In the genomic region with DNA sequence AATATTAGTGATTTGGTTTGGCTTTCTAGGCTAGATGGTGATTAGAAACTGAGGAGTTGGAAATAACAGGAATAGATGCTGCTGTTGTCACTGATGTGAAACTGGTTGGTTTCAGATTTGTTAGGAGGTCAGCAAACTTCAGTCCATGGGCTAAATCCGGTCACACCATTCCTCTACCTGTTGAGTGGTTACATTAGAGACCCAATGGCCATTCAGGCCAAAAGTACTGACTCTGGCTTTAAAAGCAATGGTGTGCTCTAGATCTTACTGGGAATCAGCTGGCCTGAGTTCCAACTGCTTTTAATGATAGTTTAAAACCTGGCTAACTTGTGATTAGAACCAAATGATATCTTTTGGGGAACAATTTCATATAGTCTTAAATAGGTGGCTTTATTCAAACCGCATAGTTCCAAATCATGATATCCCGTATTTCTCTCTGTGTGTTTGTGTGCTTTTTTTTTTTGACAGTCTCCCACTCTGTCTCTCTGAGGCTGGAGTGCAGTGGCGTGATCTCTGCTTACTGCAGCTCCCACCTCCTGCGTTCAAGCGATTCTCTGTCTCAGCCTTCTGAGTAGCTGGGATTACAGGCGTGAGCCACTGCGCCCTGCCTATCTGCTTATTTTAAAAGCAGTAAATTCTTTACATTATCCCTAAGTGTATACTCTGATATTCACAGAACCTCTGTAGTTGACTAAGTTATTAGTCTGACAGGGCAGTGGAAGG, we compare ENCODE assay signal across 29 cellular contexts. TPM values are rescaled to one million over a fixed set of nuclear protein-coding genes. Genes with fewer than 3 reads are reported as not detected.
A peak's percentile ranks its signal among the peaks of the same experiment; 100 is the strongest.
DNase-seq lines count a peak whose midpoint lies in the region; ATAC-seq and TF ChIP-seq lines count a peak whose summit lies in the region.
"Had no signal": no experiment of that assay in that cellular context is flagged by ENCODE, and none has a peak within 500 bp of the region (broad histone marks: within the 10 kb centered on the region; RNA-seq: fewer than 3 reads in every experiment).

No MANE protein-coding gene starts in this region.

- H2BK15ac ChIP-seq in H9 (ENCODE audit: low read depth, low read length): no peak overlapping the region

- no peak overlapping the region for H3K18ac ChIP-seq in H9 (ENCODE audit: insufficient read length, low read depth, low read length)

- H4K8ac ChIP-seq in H9 (replicated peaks; ENCODE audit: insufficient read length, low read depth, low read length): no peak overlapping the region

- H3K27me3 ChIP-seq in H9 (ENCODE audit: insufficient read depth, low read length) (no peaks in the 10 kb centered on the region), neutrophil (no peaks in the 10 kb centered on the region)
- H3K27me3 ChIP-seq: BE2C, gastroesophageal sphincter, tibial nerve had no signal

- H3K9me3 ChIP-seq in H9 (ENCODE audit: control insufficient read depth, low read depth, low read length) (no peaks in the 10 kb centered on the region), neutrophil (no peaks in the 10 kb centered on the region)
- H3K9me3 ChIP-seq: A549, BE2C, gastroesophageal sphincter, tibial nerve had no signal

- peaks cover 95% of the 10 kb centered on the region for H3K36me3 Mint-ChIP-seq in activated T-cell treated with anti-CD3 and anti-CD28 coated beads, Interleukin-2, amount 50 U/mL, for 24 hours (ENCODE audit: low read depth)
- H3K36me3 Mint-ChIP-seq in activated T-cell treated with anti-CD3 and anti-CD28 coated beads, Interleukin-2, amount 50 U/mL, for 4 hours (ENCODE audit: insufficient read depth): peaks cover 61% of the 10 kb centered on the region
- H3K36me3 Mint-ChIP-seq in H9 (ENCODE audit: insufficient read depth in 1 of 3, low read depth in 3 of 3): peaks cover 49 to 85% (median 81%) of the 10 kb centered on the region in 3 experiments
- H3K36me3 Mint-ChIP-seq in activated naive CD8-positive, alpha-beta T cell treated with anti-CD3 and anti-CD28 coated beads for 36 hours: peaks cover 53% of the 10 kb centered on the region

- no peak overlapping the region for H3K56ac ChIP-seq in H9 (ENCODE audit: insufficient read length, low read depth, low read length)

- TF ChIP-seq CTCF in H9 (conservative IDR thresholded peaks at IDR 0.05): no peak
- no peak for TF ChIP-seq CTCF in neutrophil (IDR thresholded peaks at IDR 0.05)

- no peak overlapping the region for H2AK5ac ChIP-seq in H9 (ENCODE audit: insufficient read length, low read length)

- no peak overlapping the region for H3K14ac ChIP-seq in H9 (ENCODE audit: insufficient read depth, low read length)

- no peak overlapping the region for H2BK5ac ChIP-seq in H9 (ENCODE audit: insufficient read length, low read length)

- no peak for ATAC-seq in activated T-cell treated with anti-CD3 and anti-CD28 coated beads, Interleukin-2, amount 50 U/mL, for 4 hours
- ATAC-seq: A549, gastroesophageal sphincter, left lobe of liver had no signal

- no peak overlapping the region for H2BK12ac ChIP-seq in H9 (ENCODE audit: insufficient read length, low read depth, low read length)

- no peaks in the 10 kb centered on the region for H3K27me3 Mint-ChIP-seq in activated T-cell treated with anti-CD3 and anti-CD28 coated beads, Interleukin-2, amount 50 U/mL, for 24 hours
- H3K27me3 Mint-ChIP-seq in activated T-cell treated with anti-CD3 and anti-CD28 coated beads, Interleukin-2, amount 50 U/mL, for 4 hours (ENCODE audit: low read depth): no peaks in the 10 kb centered on the region
- H3K27me3 Mint-ChIP-seq in H9 (ENCODE audit: low read depth): no peaks in the 10 kb centered on the region
- H3K27me3 Mint-ChIP-seq in activated naive CD8-positive, alpha-beta T cell treated with anti-CD3 and anti-CD28 coated beads for 36 hours: no peaks in the 10 kb centered on the region
- H3K27me3 Mint-ChIP-seq: central memory CD8-positive, alpha-beta T cell; memory B cell had no signal

- no peak overlapping the region for H4K5ac ChIP-seq in H9 (ENCODE audit: insufficient read length, low read depth, low read length)

- no peaks in the 10 kb centered on the region for H3K23me2 ChIP-seq in H9 (ENCODE audit: insufficient read length, low read depth, low read length, poor library complexity, severe bottlenecking)

- H2AFZ ChIP-seq in H9 (ENCODE audit: low read length): no peak overlapping the region

- no peaks in the 10 kb centered on the region for H4K20me1 ChIP-seq in H9 (ENCODE audit: control insufficient read depth, insufficient read depth, insufficient read length)

- H3K4ac ChIP-seq in H9 (ENCODE audit: low read depth, low read length): no peak overlapping the region

- peak overlapping the region; percentile 72 for H3K27ac Mint-ChIP-seq in activated T-cell treated with anti-CD3 and anti-CD28 coated beads, Interleukin-2, amount 50 U/mL, for 24 hours
- peak overlapping the region in 2 of 3 experiments; percentile 52 to 90; a peak in 3 of 7 replicates for H3K27ac Mint-ChIP-seq in H9
- H3K27ac Mint-ChIP-seq in activated naive CD8-positive, alpha-beta T cell treated with anti-CD3 and anti-CD28 coated beads for 36 hours: peak overlapping the region; percentile 72
- H3K27ac Mint-ChIP-seq: memory B cell had no signal

- no peak overlapping the region for H3K23ac ChIP-seq in H9 (ENCODE audit: insufficient read length, low read depth, low read length)

- peaks cover 74% of the 10 kb centered on the region for H3K36me3 ChIP-seq in neutrophil

- no peak overlapping the region for H3K4me3 ChIP-seq in neutrophil (ENCODE audit: low read depth in 1 of 2, low read length in 1 of 2)
- H3K4me3 ChIP-seq: A549, gastroesophageal sphincter, skin epidermis, tibial nerve had no signal

- peak overlapping the region; percentile 66 for H3K27ac ChIP-seq in H9 (ENCODE audit: insufficient read length, low read depth, low read length)
- peak overlapping the region; percentile 13 for H3K27ac ChIP-seq in neutrophil
- H3K27ac ChIP-seq: A549, gastroesophageal sphincter, skin epidermis, tibial nerve, VCaP had no signal

- DNase-seq in activated T-cell treated with anti-CD3 and anti-CD28 coated beads, Interleukin-2, amount 50 U/mL, for 24 hours: no peak
- DNase-seq in activated T-cell treated with anti-CD3 and anti-CD28 coated beads, Interleukin-2, amount 50 U/mL, for 4 hours: no peak
- DNase-seq in H9 (no peak), GOT3 (lab: John Stamatoyannopoulos, UW) (no peak), HK-2 (ENCODE audit: unreplicated experiment) (no peak), HuH-7 (ENCODE audit: low spot score) (no peak)
- DNase-seq in activated naive CD8-positive, alpha-beta T cell treated with anti-CD3 and anti-CD28 coated beads for 36 hours: no peak
- DNase-seq: activated CD4-positive, alpha-beta T cell treated with anti-CD3 and anti-CD28 coated beads, Interleukin-2, amount 50 U/mL, for 1 hour; activated CD8-positive, alpha-beta memory T cell treated with anti-CD3 and anti-CD28 coated beads, Interleukin-2, amount 50 U/mL, for 4 hours; activated effector memory CD4-positive, alpha-beta T cell treated with Interleukin-2 at 50 U/mL for 16 hours; BE2C; dermis blood vessel endothelial cell; GDM1; hippocampal formation; immature natural killer cell; NCI-H1105 treated with DMSO at 0.1 percent for 48 hours; NCI-H2029 treated with DMSO at 0.1 percent for 48 hours; NCI-H2227 treated with DMSO at 0.1 percent for 48 hours; NCI-H526 treated with DMSO at 0.1 percent for 48 hours; Right ventricle myocardium superior had no signal

- H3K4me3 Mint-ChIP-seq in activated T-cell treated with anti-CD3 and anti-CD28 coated beads, Interleukin-2, amount 50 U/mL, for 24 hours: no peak overlapping the region
- no peak overlapping the region for H3K4me3 Mint-ChIP-seq in activated T-cell treated with anti-CD3 and anti-CD28 coated beads, Interleukin-2, amount 50 U/mL, for 4 hours
- no peak overlapping the region for H3K4me3 Mint-ChIP-seq in H9
- no peak overlapping the region for H3K4me3 Mint-ChIP-seq in activated naive CD8-positive, alpha-beta T cell treated with anti-CD3 and anti-CD28 coated beads for 36 hours
- H3K4me3 Mint-ChIP-seq: central memory CD8-positive, alpha-beta T cell; immature natural killer cell; memory B cell had no signal

- peaks cover 57% of the 10 kb centered on the region for H3K4me1 Mint-ChIP-seq in activated T-cell treated with anti-CD3 and anti-CD28 coated beads, Interleukin-2, amount 50 U/mL, for 24 hours (ENCODE audit: low read depth)
- peaks cover 38% of the 10 kb centered on the region for H3K4me1 Mint-ChIP-seq in activated T-cell treated with anti-CD3 and anti-CD28 coated beads, Interleukin-2, amount 50 U/mL, for 4 hours (ENCODE audit: low read depth)
- H3K4me1 Mint-ChIP-seq in H9: peaks cover 18 to 22% of the 10 kb centered on the region in 2 experiments
- H3K4me1 Mint-ChIP-seq in activated naive CD8-positive, alpha-beta T cell treated with anti-CD3 and anti-CD28 coated beads for 36 hours: peaks cover 52% of the 10 kb centered on the region

- H3K9me3 Mint-ChIP-seq in activated T-cell treated with anti-CD3 and anti-CD28 coated beads, Interleukin-2, amount 50 U/mL, for 24 hours: no peaks in the 10 kb centered on the region
- H3K9me3 Mint-ChIP-seq in activated T-cell treated with anti-CD3 and anti-CD28 coated beads, Interleukin-2, amount 50 U/mL, for 4 hours: no peaks in the 10 kb centered on the region
- H3K9me3 Mint-ChIP-seq in H9: no peaks in the 10 kb centered on the region
- no peaks in the 10 kb centered on the region for H3K9me3 Mint-ChIP-seq in activated naive CD8-positive, alpha-beta T cell treated with anti-CD3 and anti-CD28 coated beads for 36 hours
- H3K9me3 Mint-ChIP-seq: central memory CD8-positive, alpha-beta T cell; immature natural killer cell; memory B cell had no signal

- peaks cover 25% of the 10 kb centered on the region for H3K79me2 ChIP-seq in H9 (ENCODE audit: insufficient read depth, low read length)

- H3K4me1 ChIP-seq in H9 (ENCODE audit: insufficient read depth, low read length): 0 out of 2 replicates have a peak, but pooled peaks cover 3% of the 10 kb centered on the region
- peaks cover 20 to 24% of the 10 kb centered on the region in 2 experiments for H3K4me1 ChIP-seq in neutrophil (ENCODE audit: control insufficient read depth in 1 of 2, insufficient read depth in 1 of 2, low read depth in 1 of 2, low read length in 1 of 2)

- H2BK120ac ChIP-seq in H9 (ENCODE audit: low read depth, low read length, poor library complexity, severe bottlenecking): no peak overlapping the region

- H3K9ac ChIP-seq in H9 (ENCODE audit: extremely low read depth, insufficient read length, low read length): no peak overlapping the region

- no peak overlapping the region for H3T11ph ChIP-seq in H9 (ENCODE audit: low read length)

- no peak overlapping the region for H3K4me2 ChIP-seq in H9 (ENCODE audit: insufficient read depth, insufficient read length, low read length)
- H3K4me2 ChIP-seq: A549 had no signal

- no CpG with 5 or more reads among the region's 8 CpGs for WGBS in H9 (ENCODE audit: extremely low coverage, insufficient read length, low lambda C conversion rate)

- H4K91ac ChIP-seq in H9 (ENCODE audit: insufficient read length, low read depth, low read length): no peak overlapping the region

- peaks cover 9% of the 10 kb centered on the region for H3K79me1 ChIP-seq in H9 (ENCODE audit: insufficient read depth, low read depth, low read length, poor library complexity, severe bottlenecking)

- H2BK20ac ChIP-seq in H9 (ENCODE audit: low read depth, low read length, poor library complexity, severe bottlenecking): no peak overlapping the region

RNA-seq across cellular contexts. Expression of gene PBLD, which starts 7.8 kb away (rescaled TPM):
- total RNA-seq in activated T-cell treated with anti-CD3 and anti-CD28 coated beads, Interleukin-2, amount 50 U/mL, for 4 hours: 1 to 10 TPM in 1 of 3 donors, under 1 TPM in 2; 0.18 to 1.1 (median 0.37) TPM
- 2.4 and 3.5 TPM in 2 replicates for total RNA-seq in H9 (2021)
- 1 to 10 TPM in 1 of 2 experiments, under 1 TPM in 1; 0.70 to 1.5 TPM for total RNA-seq in activated naive CD8-positive, alpha-beta T cell treated with anti-CD3 and anti-CD28 coated beads for 36 hours

RNA-seq across cellular contexts. Expression of gene HNRNPH3, which starts 8.7 kb away (rescaled TPM):
- 100 to 1,000 TPM; 198 to 215 (median 208) TPM for total RNA-seq in activated T-cell treated with anti-CD3 and anti-CD28 coated beads, Interleukin-2, amount 50 U/mL, for 4 hours
- total RNA-seq in H9 (2021): 234 and 244 TPM in 2 replicates
- total RNA-seq in activated naive CD8-positive, alpha-beta T cell treated with anti-CD3 and anti-CD28 coated beads for 36 hours: 100 to 1,000 TPM; 160 to 165 TPM
